ENCODE assay signal across 1 cellular context in the genomic region with DNA sequence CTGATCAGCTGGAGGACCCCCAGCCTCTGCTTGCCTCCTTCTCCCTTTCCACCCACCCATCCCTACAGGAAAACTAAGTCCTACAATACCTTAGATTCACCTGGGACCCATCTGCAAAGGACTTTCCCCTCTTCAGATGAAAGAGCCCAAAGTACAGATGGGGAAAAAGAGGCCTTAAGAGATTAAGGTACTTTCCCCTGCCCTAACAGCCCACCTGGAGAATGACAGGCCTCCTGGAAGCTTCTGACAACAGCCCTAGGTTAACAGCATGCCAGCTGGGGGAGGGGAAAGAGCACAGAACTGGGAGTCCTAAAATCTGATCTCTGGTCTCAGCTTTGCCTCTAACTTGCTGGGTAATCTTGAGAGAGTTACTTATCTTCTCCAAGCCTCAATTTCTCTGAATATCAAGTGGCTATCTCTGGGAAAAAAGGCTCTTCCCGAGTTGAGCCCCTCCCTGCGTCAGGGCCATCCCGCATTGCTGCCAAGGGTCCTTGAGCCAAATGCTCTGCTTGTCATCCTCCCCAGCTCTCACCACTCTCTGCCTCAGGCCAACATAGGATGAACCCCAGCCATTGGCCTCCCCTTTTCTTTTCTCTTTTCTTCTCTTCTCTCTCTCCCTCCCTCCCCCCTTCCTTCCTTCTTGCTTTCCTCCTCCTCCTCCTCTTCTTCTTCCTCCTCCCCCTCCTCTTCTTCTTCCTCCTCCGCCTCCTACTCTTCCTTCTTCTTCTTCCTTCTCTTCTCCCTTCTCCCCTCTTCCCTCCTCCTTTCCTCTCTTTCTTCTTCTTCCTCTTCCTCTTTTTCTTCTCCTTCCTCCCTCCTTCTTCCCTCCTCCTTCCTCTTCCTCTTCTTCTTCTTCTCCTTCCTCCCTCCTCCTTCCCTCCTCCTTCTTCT.
TF ChIP-seq lines count a peak whose summit lies in the region.

No MANE protein-coding gene starts in this region.

TF ChIP-seq in K562, 482 proteins besides CTCF, POLR2A, EP300 and RAD21 (continues in another document):
- TF ChIP-seq, protein P1, sequence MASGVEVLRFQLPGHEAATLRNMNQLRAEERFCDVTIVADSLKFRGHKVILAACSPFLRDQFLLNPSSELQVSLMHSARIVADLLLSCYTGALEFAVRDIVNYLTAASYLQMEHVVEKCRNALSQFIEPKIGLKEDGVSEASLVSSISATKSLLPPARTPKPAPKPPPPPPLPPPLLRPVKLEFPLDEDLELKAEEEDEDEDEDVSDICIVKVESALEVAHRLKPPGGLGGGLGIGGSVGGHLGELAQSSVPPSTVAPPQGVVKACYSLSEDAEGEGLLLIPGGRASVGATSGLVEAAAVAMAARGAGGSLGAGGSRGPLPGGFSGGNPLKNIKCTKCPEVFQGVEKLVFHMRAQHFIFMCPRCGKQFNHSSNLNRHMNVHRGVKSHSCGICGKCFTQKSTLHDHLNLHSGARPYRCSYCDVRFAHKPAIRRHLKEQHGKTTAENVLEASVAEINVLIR (CRISPR knock-in tag; IDR thresholded peaks at IDR 0.05) = no peak
- peak; percentile 75 for TF ChIP-seq EGR1 (conservative IDR thresholded peaks at IDR 0.05)
- TF ChIP-seq SOX6 (IDR thresholded peaks at IDR 0.05) = no peak
- TF ChIP-seq HOXB6 (CRISPR knock-in tag; IDR thresholded peaks at IDR 0.05; ENCODE audit: borderline replicate concordance) = no peak
- TF ChIP-seq, protein P2, sequence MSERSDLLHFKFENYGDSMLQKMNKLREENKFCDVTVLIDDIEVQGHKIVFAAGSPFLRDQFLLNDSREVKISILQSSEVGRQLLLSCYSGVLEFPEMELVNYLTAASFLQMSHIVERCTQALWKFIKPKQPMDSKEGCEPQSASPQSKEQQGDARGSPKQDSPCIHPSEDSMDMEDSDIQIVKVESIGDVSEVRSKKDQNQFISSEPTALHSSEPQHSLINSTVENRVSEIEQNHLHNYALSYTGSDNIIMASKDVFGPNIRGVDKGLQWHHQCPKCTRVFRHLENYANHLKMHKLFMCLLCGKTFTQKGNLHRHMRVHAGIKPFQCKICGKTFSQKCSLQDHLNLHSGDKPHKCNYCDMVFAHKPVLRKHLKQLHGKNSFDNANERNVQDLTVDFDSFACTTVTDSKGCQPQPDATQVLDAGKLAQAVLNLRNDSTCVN (CRISPR knock-in tag; IDR thresholded peaks at IDR 0.05) = peak; percentile 75; the same call in 1 of the 2 replicates
- TF ChIP-seq, protein P3, sequence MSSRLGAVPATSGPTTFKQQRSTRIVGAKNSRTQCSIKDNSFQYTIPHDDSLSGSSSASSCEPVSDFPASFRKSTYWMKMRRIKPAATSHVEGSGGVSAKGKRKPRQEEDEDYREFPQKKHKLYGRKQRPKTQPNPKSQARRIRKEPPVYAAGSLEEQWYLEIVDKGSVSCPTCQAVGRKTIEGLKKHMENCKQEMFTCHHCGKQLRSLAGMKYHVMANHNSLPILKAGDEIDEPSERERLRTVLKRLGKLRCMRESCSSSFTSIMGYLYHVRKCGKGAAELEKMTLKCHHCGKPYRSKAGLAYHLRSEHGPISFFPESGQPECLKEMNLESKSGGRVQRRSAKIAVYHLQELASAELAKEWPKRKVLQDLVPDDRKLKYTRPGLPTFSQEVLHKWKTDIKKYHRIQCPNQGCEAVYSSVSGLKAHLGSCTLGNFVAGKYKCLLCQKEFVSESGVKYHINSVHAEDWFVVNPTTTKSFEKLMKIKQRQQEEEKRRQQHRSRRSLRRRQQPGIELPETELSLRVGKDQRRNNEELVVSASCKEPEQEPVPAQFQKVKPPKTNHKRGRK (tag; IDR thresholded peaks at IDR 0.05) = peak; percentile 97
- TF ChIP-seq MTA1 (IDR thresholded peaks at IDR 0.05; ENCODE audit: borderline replicate concordance) = peak; percentile 86
- TF ChIP-seq, protein P4, sequence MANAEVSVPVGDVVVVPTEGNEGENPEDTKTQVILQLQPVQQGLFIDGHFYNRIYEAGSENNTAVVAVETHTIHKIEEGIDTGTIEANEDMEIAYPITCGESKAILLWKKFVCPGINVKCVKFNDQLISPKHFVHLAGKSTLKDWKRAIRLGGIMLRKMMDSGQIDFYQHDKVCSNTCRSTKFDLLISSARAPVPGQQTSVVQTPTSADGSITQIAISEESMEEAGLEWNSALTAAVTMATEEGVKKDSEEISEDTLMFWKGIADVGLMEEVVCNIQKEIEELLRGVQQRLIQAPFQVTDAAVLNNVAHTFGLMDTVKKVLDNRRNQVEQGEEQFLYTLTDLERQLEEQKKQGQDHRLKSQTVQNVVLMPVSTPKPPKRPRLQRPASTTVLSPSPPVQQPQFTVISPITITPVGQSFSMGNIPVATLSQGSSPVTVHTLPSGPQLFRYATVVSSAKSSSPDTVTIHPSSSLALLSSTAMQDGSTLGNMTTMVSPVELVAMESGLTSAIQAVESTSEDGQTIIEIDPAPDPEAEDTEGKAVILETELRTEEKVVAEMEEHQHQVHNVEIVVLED (CRISPR knock-in tag; IDR thresholded peaks at IDR 0.05) = no peak
- 0 out of 2 replicates have a peak, but pooled peaks have one; percentile 43 for TF ChIP-seq GATAD2A (IDR thresholded peaks at IDR 0.05)
- peak; percentile 48; the same call in 1 of the 2 replicates for TF ChIP-seq OTX1 (CRISPR knock-in tag; IDR thresholded peaks at IDR 0.05)
- TF ChIP-seq ATF1 (CRISPR knock-in tag; IDR thresholded peaks at IDR 0.05) = no peak
- no peak for TF ChIP-seq ATF1 (tag; IDR thresholded peaks at IDR 0.05)
- no peak for TF ChIP-seq FOXJ2 (tag; IDR thresholded peaks at IDR 0.05)
- TF ChIP-seq HDAC1 (IDR thresholded peaks at IDR 0.05) = peak in 1 of 2 experiments; percentile 72; a peak in 2 of 4 replicates
- 0 out of 2 replicates have a peak, but pooled peaks have one; percentile 17 for TF ChIP-seq ARID2 (IDR thresholded peaks at IDR 0.05)
- no peak for TF ChIP-seq GTF2F1 (IDR thresholded peaks at IDR 0.05; ENCODE audit: low read depth, low read length)
- TF ChIP-seq GATAD2B (IDR thresholded peaks at IDR 0.05; ENCODE audit: borderline replicate concordance) = no peak
- TF ChIP-seq ARHGAP35 (IDR thresholded peaks at IDR 0.05; ENCODE audit: partially characterized antibody) = peak; percentile 31
- no peak for TF ChIP-seq CAMTA2 (CRISPR knock-in tag; conservative IDR thresholded peaks at IDR 0.05)
- TF ChIP-seq TRIM24 (IDR thresholded peaks at IDR 0.05) = peak; percentile 33 to 38; a peak in 1 of 4 replicates
- TF ChIP-seq, protein P5, sequence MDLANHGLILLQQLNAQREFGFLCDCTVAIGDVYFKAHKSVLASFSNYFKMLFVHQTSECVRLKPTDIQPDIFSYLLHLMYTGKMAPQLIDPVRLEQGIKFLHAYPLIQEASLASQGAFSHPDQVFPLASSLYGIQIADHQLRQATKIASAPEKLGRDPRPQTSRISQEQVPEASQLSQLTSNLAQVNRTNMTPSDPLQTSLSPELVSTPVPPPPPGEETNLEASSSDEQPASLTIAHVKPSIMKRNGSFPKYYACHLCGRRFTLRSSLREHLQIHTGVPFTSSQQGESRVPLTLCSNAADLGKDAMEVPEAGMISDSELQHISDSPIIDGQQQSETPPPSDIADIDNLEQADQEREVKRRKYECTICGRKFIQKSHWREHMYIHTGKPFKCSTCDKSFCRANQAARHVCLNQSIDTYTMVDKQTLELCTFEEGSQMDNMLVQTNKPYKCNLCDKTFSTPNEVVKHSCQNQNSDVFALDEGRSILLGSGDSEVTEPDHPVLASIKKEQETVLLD (IDR thresholded peaks at IDR 0.05) = 0 out of 2 replicates have a peak, but pooled peaks have one; percentile 37
- TF ChIP-seq ETV6 (IDR thresholded peaks at IDR 0.05; ENCODE audit: borderline replicate concordance in 1 of 2, low read depth in 2 of 2, low read length in 1 of 2) = peak in 1 of 2 experiments; percentile 77; a peak in 1 of 4 replicates
- TF ChIP-seq ETV6 (CRISPR knock-in tag; IDR thresholded peaks at IDR 0.05; ENCODE audit: borderline replicate concordance) = no peak
- TF ChIP-seq EHMT2 (IDR thresholded peaks at IDR 0.05) = peak; percentile 54; the same call in 1 of the 2 replicates
- peak; percentile 29 for TF ChIP-seq ELF4 (CRISPR knock-in tag; IDR thresholded peaks at IDR 0.05)
- peak; percentile 42; the same call in 1 of the 2 replicates for TF ChIP-seq SPI1 (IDR thresholded peaks at IDR 0.05; ENCODE audit: borderline replicate concordance, low read depth, low read length)
- TF ChIP-seq, protein P6, sequence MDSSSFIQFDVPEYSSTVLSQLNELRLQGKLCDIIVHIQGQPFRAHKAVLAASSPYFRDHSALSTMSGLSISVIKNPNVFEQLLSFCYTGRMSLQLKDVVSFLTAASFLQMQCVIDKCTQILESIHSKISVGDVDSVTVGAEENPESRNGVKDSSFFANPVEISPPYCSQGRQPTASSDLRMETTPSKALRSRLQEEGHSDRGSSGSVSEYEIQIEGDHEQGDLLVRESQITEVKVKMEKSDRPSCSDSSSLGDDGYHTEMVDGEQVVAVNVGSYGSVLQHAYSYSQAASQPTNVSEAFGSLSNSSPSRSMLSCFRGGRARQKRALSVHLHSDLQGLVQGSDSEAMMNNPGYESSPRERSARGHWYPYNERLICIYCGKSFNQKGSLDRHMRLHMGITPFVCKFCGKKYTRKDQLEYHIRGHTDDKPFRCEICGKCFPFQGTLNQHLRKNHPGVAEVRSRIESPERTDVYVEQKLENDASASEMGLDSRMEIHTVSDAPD (CRISPR knock-in tag; IDR thresholded peaks at IDR 0.05) = no peak
- TF ChIP-seq, protein P7, sequence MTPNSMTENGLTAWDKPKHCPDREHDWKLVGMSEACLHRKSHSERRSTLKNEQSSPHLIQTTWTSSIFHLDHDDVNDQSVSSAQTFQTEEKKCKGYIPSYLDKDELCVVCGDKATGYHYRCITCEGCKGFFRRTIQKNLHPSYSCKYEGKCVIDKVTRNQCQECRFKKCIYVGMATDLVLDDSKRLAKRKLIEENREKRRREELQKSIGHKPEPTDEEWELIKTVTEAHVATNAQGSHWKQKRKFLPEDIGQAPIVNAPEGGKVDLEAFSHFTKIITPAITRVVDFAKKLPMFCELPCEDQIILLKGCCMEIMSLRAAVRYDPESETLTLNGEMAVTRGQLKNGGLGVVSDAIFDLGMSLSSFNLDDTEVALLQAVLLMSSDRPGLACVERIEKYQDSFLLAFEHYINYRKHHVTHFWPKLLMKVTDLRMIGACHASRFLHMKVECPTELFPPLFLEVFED (CRISPR knock-in tag; conservative IDR thresholded peaks at IDR 0.05) = peak; percentile 66; the same call in 1 of the 2 replicates
- no peak for TF ChIP-seq SMAD1 (IDR thresholded peaks at IDR 0.05; ENCODE audit: low read depth, low read length, partially characterized antibody)
- TF ChIP-seq PHB2 (IDR thresholded peaks at IDR 0.05; ENCODE audit: low read depth) = 0 out of 2 replicates have a peak, but pooled peaks have one; percentile 42
- peak; percentile 46; the same call in 1 of the 2 replicates for TF ChIP-seq DPF2 (IDR thresholded peaks at IDR 0.05)
- no peak for TF ChIP-seq ZC3H4 (CRISPR knock-in tag; IDR thresholded peaks at IDR 0.05; ENCODE audit: borderline replicate concordance)
- no peak for TF ChIP-seq ZNF3 (CRISPR knock-in tag; IDR thresholded peaks at IDR 0.05)
- TF ChIP-seq, protein P8, sequence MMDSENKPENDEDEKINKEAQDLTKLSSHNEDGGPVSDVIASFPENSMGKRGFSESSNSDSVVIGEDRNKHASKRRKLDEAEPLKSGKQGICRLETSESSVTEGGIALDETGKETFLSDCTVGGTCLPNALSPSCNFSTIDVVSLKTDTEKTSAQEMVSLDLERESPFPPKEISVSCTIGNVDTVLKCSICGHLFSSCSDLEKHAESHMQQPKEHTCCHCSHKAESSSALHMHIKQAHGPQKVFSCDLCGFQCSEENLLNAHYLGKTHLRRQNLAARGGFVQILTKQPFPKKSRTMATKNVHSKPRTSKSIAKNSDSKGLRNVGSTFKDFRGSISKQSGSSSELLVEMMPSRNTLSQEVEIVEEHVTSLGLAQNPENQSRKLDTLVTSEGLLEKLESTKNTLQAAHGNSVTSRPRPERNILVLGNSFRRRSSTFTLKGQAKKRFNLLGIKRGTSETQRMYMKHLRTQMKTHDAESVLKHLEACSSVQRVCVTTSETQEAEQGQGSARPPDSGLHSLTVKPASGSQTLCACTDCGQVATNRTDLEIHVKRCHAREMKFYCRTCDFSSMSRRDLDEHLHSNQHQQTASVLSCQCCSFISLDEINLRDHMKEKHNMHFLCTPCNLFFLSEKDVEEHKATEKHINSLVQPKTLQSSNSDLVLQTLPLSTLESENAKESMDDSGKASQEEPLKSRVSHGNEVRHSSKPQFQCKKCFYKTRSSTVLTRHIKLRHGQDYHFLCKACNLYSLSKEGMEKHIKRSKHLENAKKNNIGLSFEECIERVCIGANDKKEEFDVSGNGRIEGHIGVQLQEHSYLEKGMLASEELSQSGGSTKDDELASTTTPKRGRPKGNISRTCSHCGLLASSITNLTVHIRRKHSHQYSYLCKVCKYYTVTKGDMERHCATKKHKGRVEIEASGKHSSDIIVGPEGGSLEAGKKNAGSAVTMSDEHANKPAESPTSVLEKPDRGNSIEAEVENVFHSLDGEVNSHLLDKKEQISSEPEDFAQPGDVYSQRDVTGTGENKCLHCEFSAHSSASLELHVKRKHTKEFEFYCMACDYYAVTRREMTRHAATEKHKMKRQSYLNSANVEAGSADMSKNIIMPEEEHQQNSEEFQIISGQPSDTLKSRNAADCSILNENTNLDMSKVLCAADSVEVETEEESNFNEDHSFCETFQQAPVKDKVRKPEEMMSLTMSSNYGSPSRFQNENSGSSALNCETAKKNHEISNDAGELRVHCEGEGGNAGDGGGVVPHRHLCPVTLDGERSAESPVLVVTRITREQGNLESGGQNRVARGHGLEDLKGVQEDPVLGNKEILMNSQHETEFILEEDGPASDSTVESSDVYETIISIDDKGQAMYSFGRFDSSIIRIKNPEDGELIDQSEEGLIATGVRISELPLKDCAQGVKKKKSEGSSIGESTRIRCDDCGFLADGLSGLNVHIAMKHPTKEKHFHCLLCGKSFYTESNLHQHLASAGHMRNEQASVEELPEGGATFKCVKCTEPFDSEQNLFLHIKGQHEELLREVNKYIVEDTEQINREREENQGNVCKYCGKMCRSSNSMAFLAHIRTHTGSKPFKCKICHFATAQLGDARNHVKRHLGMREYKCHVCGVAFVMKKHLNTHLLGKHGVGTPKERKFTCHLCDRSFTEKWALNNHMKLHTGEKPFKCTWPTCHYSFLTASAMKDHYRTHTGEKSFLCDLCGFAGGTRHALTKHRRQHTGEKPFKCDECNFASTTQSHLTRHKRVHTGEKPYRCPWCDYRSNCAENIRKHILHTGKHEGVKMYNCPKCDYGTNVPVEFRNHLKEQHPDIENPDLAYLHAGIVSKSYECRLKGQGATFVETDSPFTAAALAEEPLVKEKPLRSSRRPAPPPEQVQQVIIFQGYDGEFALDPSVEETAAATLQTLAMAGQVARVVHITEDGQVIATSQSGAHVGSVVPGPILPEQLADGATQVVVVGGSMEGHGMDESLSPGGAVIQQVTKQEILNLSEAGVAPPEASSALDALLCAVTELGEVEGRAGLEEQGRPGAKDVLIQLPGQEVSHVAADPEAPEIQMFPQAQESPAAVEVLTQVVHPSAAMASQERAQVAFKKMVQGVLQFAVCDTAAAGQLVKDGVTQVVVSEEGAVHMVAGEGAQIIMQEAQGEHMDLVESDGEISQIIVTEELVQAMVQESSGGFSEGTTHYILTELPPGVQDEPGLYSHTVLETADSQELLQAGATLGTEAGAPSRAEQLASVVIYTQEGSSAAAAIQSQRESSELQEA (IDR thresholded peaks at IDR 0.05; ENCODE audit: low read depth) = no peak
- TF ChIP-seq, protein P9, sequence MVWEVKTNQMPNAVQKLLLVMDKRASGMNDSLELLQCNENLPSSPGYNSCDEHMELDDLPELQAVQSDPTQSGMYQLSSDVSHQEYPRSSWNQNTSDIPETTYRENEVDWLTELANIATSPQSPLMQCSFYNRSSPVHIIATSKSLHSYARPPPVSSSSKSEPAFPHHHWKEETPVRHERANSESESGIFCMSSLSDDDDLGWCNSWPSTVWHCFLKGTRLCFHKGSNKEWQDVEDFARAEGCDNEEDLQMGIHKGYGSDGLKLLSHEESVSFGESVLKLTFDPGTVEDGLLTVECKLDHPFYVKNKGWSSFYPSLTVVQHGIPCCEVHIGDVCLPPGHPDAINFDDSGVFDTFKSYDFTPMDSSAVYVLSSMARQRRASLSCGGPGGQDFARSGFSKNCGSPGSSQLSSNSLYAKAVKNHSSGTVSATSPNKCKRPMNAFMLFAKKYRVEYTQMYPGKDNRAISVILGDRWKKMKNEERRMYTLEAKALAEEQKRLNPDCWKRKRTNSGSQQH (CRISPR knock-in tag; IDR thresholded peaks at IDR 0.05) = peak; percentile 90
- TF ChIP-seq POLR3A (IDR thresholded peaks at IDR 0.05; ENCODE audit: borderline replicate concordance, extremely low read depth, insufficient read depth, insufficient read length) = no peak
